23 cellular contexts compared by ENCODE assay signal in genomic region chr6:139912735-139913400, GRCh38.
DNase-seq lines count a peak whose midpoint lies in the region; ATAC-seq and TF ChIP-seq lines count a peak whose summit lies in the region.
"Had no signal": no experiment of that assay in that cellular context is flagged by ENCODE, and none has a peak within 500 bp of the region (broad histone marks: within the 10 kb centered on the region; RNA-seq: fewer than 3 reads in every experiment).

No MANE protein-coding gene starts in this region.

- H3K4me3 ChIP-seq in PC-3 (ENCODE audit: low read length): no peak overlapping the region
- H3K4me3 ChIP-seq in choroid plexus epithelial cell (ENCODE audit: low read depth, low read length): no peak overlapping the region
- no peak overlapping the region for H3K4me3 ChIP-seq in liver (ENCODE audit: low read depth in 1 of 3, low read length in 3 of 3)
- H3K4me3 ChIP-seq in smooth muscle cell: no peak overlapping the region
- H3K4me3 ChIP-seq: BLaER1 treated with 17β-estradiol and CSF1 and Interleukin-3, amounts not matched to agents 10 nM and 100 nM; GM12878; Peyer's patch had no signal

- peak in 1 of 2 donors; percentile 35 for TF ChIP-seq RAD21 in liver (IDR thresholded peaks at IDR 0.05)

- no peaks in the 10 kb centered on the region for H3K79me2 ChIP-seq in PC-3 (ENCODE audit: low read length)
- no peaks in the 10 kb centered on the region for H3K79me2 ChIP-seq in smooth muscle cell (ENCODE audit: low read depth)

- H3K4me2 ChIP-seq in PC-3 (ENCODE audit: low read length): no peak overlapping the region
- no peak overlapping the region for H3K4me2 ChIP-seq in smooth muscle cell
- H3K4me2 ChIP-seq: BLaER1 treated with 17β-estradiol and CSF1 and Interleukin-3, amounts not matched to agents 10 nM and 100 nM had no signal

- no peak for ATAC-seq in PC-3
- ATAC-seq in GM19463 (IDR thresholded peaks at IDR 0.05; ENCODE audit: unreplicated experiment): no peak
- no peak for ATAC-seq in HG03565 (IDR thresholded peaks at IDR 0.05; ENCODE audit: unreplicated experiment)
- ATAC-seq: GM12878 had no signal

- POLR2A ChIA-PET in PC-3 (lab: Charles Lee; ENCODE audit: unreplicated experiment): no interaction called here

- CTCF ChIA-PET in PC-3 (lab: Charles Lee): no interaction called here

- H3K9me2 ChIP-seq in PC-3 (replicated peaks; ENCODE audit: low read length): no peaks in the 10 kb centered on the region

- H3K27me3 ChIP-seq in PC-3 (ENCODE audit: low read length): no peaks in the 10 kb centered on the region
- H3K27me3 ChIP-seq in liver (ENCODE audit: control insufficient read depth in 4 of 4, insufficient read depth in 4 of 4, low read length in 3 of 4): no peaks in the 10 kb centered on the region
- no peaks in the 10 kb centered on the region for H3K27me3 ChIP-seq in smooth muscle cell (ENCODE audit: low read depth)
- H3K27me3 ChIP-seq: BLaER1 treated with 17β-estradiol and CSF1 and Interleukin-3, amounts not matched to agents 10 nM and 100 nM; Peyer's patch had no signal

- TF ChIP-seq CTCF in PC-3 (conservative IDR thresholded peaks at IDR 0.05; ENCODE audit: low read depth, low read length) (no peak), choroid plexus epithelial cell (conservative IDR thresholded peaks at IDR 0.05; ENCODE audit: low read depth, low read length) (no peak), liver (IDR thresholded peaks at IDR 0.05; ENCODE audit: low read depth, low read length, missing input control) (no peak), smooth muscle cell (IDR thresholded peaks at IDR 0.05; ENCODE audit: borderline replicate concordance, insufficient read depth, poor library complexity, severe bottlenecking) (no peak)

- intact Hi-C loops in PC-3 (cut with micrococcal nuclease): loop anchor here (5.0 kb wide), 1 partner anchor 69 kb away; no protein-coding TSS in a partner anchor

- H3K27ac ChIP-seq in PC-3 (ENCODE audit: low read length) (no peak overlapping the region), liver (ENCODE audit: low read depth in 1 of 2, low read length in 2 of 2) (peak overlapping the region; percentile 36 to 65), smooth muscle cell (ENCODE audit: low read depth) (no peak overlapping the region)
- H3K27ac ChIP-seq: BLaER1 treated with 17β-estradiol and CSF1 and Interleukin-3, amounts not matched to agents 10 nM and 100 nM; Peyer's patch had no signal

- H3K4me1 ChIP-seq in PC-3 (ENCODE audit: insufficient read depth, low read length) (peaks cover 8% of the 10 kb centered on the region), liver (ENCODE audit: control insufficient read depth in 4 of 4, insufficient read depth in 4 of 4, low read length in 3 of 4) (peaks cover 0 to 7% (median 1%) of the 10 kb centered on the region in 4 donors), smooth muscle cell (ENCODE audit: low read depth) (peaks cover 6% of the 10 kb centered on the region)
- H3K4me1 ChIP-seq: BLaER1 treated with 17β-estradiol and CSF1 and Interleukin-3, amounts not matched to agents 10 nM and 100 nM; Peyer's patch had no signal

- DNase-seq in PC-3: peak; percentile 3
- DNase-seq in choroid plexus epithelial cell (ENCODE audit: low read depth): peak; percentile 35
- no peak for DNase-seq in smooth muscle cell (lab: John Stamatoyannopoulos, UW; ENCODE audit: unreplicated experiment)
- DNase-seq in AML-193 (lab: John Stamatoyannopoulos, UW): no peak
- DNase-seq: CD4-positive, alpha-beta T cell; DMS79; EL; GDM1; KBM-7; MV-4-11; NCI-H1105; NCI-H146; NCI-H1930; NCI-H2107; NCI-H524; NCI-H774; Peyer's patch; SHP77 treated with DMSO at 0.1 percent for 48 hours had no signal

- H2AFZ ChIP-seq in PC-3 (ENCODE audit: low read length): no peak overlapping the region
- peak overlapping the region; percentile 63 for H2AFZ ChIP-seq in smooth muscle cell (ENCODE audit: low read depth)

- H3K9me3 ChIP-seq in PC-3 (ENCODE audit: low read length) (no peaks in the 10 kb centered on the region), liver (ENCODE audit: control insufficient read depth in 4 of 4, low read length in 3 of 4) (peaks cover 0 to 9% (median 0%) of the 10 kb centered on the region in 4 donors), smooth muscle cell (replicated peaks; ENCODE audit: low read depth) (no peaks in the 10 kb centered on the region)
- H3K9me3 ChIP-seq: Peyer's patch had no signal

- 37% methylated on average over 10 of the region's 10 CpGs for WGBS in liver
- WGBS in smooth muscle cell (ENCODE audit: low lambda C conversion rate): 96% methylated on average over 10 of the region's 10 CpGs

- BruUV-seq in PC-3 (replicated peaks; lab: Mats Ljungman, UMichigan): no TSS peak

- no peak overlapping the region for H3K9ac ChIP-seq in PC-3 (ENCODE audit: low read length)
- no peak overlapping the region for H3K9ac ChIP-seq in liver (ENCODE audit: low read depth in 1 of 2, low read length in 2 of 2)
- H3K9ac ChIP-seq in smooth muscle cell (ENCODE audit: low read depth): no peak overlapping the region
- H3K9ac ChIP-seq: BLaER1 treated with 17β-estradiol and CSF1 and Interleukin-3, amounts not matched to agents 10 nM and 100 nM had no signal

- H4K20me1 ChIP-seq in PC-3 (ENCODE audit: low read length): no peaks in the 10 kb centered on the region
- H4K20me1 ChIP-seq in smooth muscle cell (ENCODE audit: low read depth): no peaks in the 10 kb centered on the region
- H4K20me1 ChIP-seq: BLaER1 treated with 17β-estradiol and CSF1 and Interleukin-3, amounts not matched to agents 10 nM and 100 nM had no signal

- H3K36me3 ChIP-seq in PC-3 (ENCODE audit: low read depth, low read length) (no peaks in the 10 kb centered on the region), liver (ENCODE audit: control insufficient read depth in 4 of 4, insufficient read depth in 3 of 4, low read depth in 1 of 4, low read length in 3 of 4) (no peaks in the 10 kb centered on the region), smooth muscle cell (ENCODE audit: low read depth) (no peaks in the 10 kb centered on the region)
- H3K36me3 ChIP-seq: BLaER1 treated with 17β-estradiol and CSF1 and Interleukin-3, amounts not matched to agents 10 nM and 100 nM; Peyer's patch had no signal

- H3F3A ChIP-seq in PC-3 (ENCODE audit: low read length, unreplicated experiment) (no peaks in the 10 kb centered on the region), smooth muscle cell (ENCODE audit: low read depth) (no peaks in the 10 kb centered on the region)

TF ChIP-seq in liver, 16 proteins besides CTCF, POLR2A, EP300 and RAD21:
- peak; percentile 63 for TF ChIP-seq SP1 (IDR thresholded peaks at IDR 0.05)
- peak; percentile 48 to 51 for TF ChIP-seq HNF4A (conservative IDR thresholded peaks at IDR 0.05)
- TF ChIP-seq FOXA1 (IDR thresholded peaks at IDR 0.05): peak; percentile 63
- no peak for TF ChIP-seq GABPA (IDR thresholded peaks at IDR 0.05 in 1 of 2, conservative IDR thresholded peaks at IDR 0.05 in 1 of 2)
- TF ChIP-seq RXRA (IDR thresholded peaks at IDR 0.05): peak; percentile 57 to 63
- peak; percentile 53 for TF ChIP-seq FOXA2 (IDR thresholded peaks at IDR 0.05)
- TF ChIP-seq EGR1 (IDR thresholded peaks at IDR 0.05; ENCODE audit: low read depth in 2 of 2): no peak
- TF ChIP-seq, protein P1, sequence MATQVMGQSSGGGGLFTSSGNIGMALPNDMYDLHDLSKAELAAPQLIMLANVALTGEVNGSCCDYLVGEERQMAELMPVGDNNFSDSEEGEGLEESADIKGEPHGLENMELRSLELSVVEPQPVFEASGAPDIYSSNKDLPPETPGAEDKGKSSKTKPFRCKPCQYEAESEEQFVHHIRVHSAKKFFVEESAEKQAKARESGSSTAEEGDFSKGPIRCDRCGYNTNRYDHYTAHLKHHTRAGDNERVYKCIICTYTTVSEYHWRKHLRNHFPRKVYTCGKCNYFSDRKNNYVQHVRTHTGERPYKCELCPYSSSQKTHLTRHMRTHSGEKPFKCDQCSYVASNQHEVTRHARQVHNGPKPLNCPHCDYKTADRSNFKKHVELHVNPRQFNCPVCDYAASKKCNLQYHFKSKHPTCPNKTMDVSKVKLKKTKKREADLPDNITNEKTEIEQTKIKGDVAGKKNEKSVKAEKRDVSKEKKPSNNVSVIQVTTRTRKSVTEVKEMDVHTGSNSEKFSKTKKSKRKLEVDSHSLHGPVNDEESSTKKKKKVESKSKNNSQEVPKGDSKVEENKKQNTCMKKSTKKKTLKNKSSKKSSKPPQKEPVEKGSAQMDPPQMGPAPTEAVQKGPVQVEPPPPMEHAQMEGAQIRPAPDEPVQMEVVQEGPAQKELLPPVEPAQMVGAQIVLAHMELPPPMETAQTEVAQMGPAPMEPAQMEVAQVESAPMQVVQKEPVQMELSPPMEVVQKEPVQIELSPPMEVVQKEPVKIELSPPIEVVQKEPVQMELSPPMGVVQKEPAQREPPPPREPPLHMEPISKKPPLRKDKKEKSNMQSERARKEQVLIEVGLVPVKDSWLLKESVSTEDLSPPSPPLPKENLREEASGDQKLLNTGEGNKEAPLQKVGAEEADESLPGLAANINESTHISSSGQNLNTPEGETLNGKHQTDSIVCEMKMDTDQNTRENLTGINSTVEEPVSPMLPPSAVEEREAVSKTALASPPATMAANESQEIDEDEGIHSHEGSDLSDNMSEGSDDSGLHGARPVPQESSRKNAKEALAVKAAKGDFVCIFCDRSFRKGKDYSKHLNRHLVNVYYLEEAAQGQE (IDR thresholded peaks at IDR 0.05): peak; percentile 46
- TF ChIP-seq YY1 (IDR thresholded peaks at IDR 0.05): peak; percentile 36
- peak; percentile 77 for TF ChIP-seq NR2F2 (IDR thresholded peaks at IDR 0.05)
- no peak for TF ChIP-seq MAX (IDR thresholded peaks at IDR 0.05)

Comparison
In these comparisons a context has a peak if more than half of its experiments do, and no peak if none do; other contexts are left out.
1. DNase-seq: peak in PC-3 (single experiment) and choroid plexus epithelial cell (single experiment); none in smooth muscle cell (single experiment) and AML-193 (0 of 2).
2. H3K27ac ChIP-seq: peak in liver (2 of 2); none in PC-3 (single experiment) and smooth muscle cell (single experiment).